Comparison of ENCODE assay signal across 1 cellular context in genomic region chr1:203698144-203698543, GRCh38.
TF ChIP-seq lines count a peak whose summit lies in the region.

No MANE protein-coding gene starts in this region.

TF ChIP-seq in WTC11, 78 proteins besides CTCF, POLR2A, EP300 and RAD21 (continued from another document):
- TF ChIP-seq AFF4 (CRISPR knock-in tag; IDR thresholded peaks at IDR 0.05; ENCODE audit: borderline replicate concordance) (no peak), USF1 (CRISPR knock-in tag; IDR thresholded peaks at IDR 0.05) (no peak), E2F1 (CRISPR knock-in tag; IDR thresholded peaks at IDR 0.05) (no peak), ARID4B (CRISPR knock-in tag; IDR thresholded peaks at IDR 0.05; ENCODE audit: borderline replicate concordance) (no peak), HMGA2 (CRISPR knock-in tag; IDR thresholded peaks at IDR 0.05) (no peak), RELA (CRISPR knock-in tag; IDR thresholded peaks at IDR 0.05; ENCODE audit: borderline replicate concordance) (no peak), NR2C2 (CRISPR knock-in tag; IDR thresholded peaks at IDR 0.05) (no peak), ATF2 (CRISPR knock-in tag; IDR thresholded peaks at IDR 0.05; ENCODE audit: borderline replicate concordance, low read depth) (no peak)
TF ChIP-seq in WTC11: peak in this region for 0.
